ENCODE assay signal across 15 cellular contexts in genomic region chr18:57998461-57998860, GRCh38.
"Had no signal": no experiment of that assay in that cellular context is flagged by ENCODE, and none has a peak within 500 bp of the region (broad histone marks: within the 10 kb centered on the region; RNA-seq: fewer than 3 reads in every experiment).

No MANE protein-coding gene starts in this region.

- H3K27ac ChIP-seq: cardiac muscle cell, colonic mucosa, hepatocyte, neutrophil, skin epidermis, tibial artery, vagina, VCaP had no signal

- H3K27me3 ChIP-seq: cardiac muscle cell, colonic mucosa, hepatocyte, neutrophil, tibial artery, vagina had no signal

- H3K4me3 ChIP-seq: cardiac muscle cell, colonic mucosa, hepatocyte, lung, skin epidermis, tibial artery, vagina had no signal

- H3K4me1 ChIP-seq: colonic mucosa, tibial artery, vagina had no signal

- H3K4me2 ChIP-seq: hepatocyte had no signal

- DNase-seq: activated CD4-positive, alpha-beta memory T cell treated with anti-CD3 and anti-CD28 coated beads for 36 hours; activated naive CD8-positive, alpha-beta T cell treated with anti-CD3 and anti-CD28 coated beads, Interleukin-2, amount 10 ng/mL, durations not matched to agents 7 days and 5 days; aorta; colonic mucosa; naive thymus-derived CD8-positive, alpha-beta T cell; posterior cingulate gyrus; T1000; tibial artery had no signal

- H3K9me3 ChIP-seq: colonic mucosa, neutrophil, tibial artery, vagina had no signal

- ATAC-seq: naive thymus-derived CD8-positive, alpha-beta T cell had no signal
